1 cellular context compared by ENCODE assay signal in the genomic region with DNA sequence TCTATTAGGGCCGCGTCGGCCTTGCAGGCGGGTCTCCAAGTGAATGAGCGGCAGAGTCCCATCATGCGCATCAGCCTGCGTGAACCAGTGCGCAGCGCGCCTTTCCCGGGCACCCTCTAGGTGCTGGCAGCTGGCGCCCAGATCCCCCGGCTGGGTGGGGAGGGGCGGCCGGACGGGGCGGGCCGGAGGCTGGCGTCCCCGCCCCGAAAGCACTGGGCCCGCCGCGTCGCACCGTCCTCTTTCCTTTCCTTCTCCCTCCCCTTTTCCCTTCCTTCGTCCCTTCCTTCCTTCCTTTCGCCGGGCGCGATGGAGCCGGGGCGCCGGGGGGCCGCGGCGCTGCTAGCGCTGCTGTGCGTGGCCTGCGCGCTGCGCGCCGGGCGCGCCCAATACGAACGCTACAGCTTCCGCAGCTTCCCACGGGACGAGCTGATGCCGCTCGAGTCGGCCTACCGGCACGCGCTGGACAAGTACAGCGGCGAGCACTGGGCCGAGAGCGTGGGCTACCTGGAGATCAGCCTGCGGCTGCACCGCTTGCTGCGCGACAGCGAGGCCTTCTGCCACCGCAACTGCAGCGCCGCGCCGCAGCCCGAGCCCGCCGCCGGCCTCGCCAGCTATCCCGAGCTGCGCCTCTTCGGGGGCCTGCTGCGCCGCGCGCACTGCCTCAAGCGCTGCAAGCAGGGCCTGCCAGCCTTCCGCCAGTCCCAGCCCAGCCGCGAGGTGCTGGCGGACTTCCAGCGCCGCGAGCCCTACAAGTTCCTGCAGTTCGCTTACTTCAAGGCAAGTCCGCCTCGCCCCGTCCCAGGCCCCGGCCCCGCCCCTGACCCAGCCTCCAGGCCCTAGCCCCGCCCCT.
A peak's percentile ranks its signal among the peaks of the same experiment; 100 is the strongest.
TF ChIP-seq lines count a peak whose summit lies in the region.

A gene (plus strand): TSS at position 243 of the 850 bp plus-strand sequence. CDS start 64 bp downstream, at position 307.

TF ChIP-seq in K562, 482 proteins besides CTCF, POLR2A, EP300 and RAD21 (continued from another document and continues in another):
- TF ChIP-seq, protein P1, sequence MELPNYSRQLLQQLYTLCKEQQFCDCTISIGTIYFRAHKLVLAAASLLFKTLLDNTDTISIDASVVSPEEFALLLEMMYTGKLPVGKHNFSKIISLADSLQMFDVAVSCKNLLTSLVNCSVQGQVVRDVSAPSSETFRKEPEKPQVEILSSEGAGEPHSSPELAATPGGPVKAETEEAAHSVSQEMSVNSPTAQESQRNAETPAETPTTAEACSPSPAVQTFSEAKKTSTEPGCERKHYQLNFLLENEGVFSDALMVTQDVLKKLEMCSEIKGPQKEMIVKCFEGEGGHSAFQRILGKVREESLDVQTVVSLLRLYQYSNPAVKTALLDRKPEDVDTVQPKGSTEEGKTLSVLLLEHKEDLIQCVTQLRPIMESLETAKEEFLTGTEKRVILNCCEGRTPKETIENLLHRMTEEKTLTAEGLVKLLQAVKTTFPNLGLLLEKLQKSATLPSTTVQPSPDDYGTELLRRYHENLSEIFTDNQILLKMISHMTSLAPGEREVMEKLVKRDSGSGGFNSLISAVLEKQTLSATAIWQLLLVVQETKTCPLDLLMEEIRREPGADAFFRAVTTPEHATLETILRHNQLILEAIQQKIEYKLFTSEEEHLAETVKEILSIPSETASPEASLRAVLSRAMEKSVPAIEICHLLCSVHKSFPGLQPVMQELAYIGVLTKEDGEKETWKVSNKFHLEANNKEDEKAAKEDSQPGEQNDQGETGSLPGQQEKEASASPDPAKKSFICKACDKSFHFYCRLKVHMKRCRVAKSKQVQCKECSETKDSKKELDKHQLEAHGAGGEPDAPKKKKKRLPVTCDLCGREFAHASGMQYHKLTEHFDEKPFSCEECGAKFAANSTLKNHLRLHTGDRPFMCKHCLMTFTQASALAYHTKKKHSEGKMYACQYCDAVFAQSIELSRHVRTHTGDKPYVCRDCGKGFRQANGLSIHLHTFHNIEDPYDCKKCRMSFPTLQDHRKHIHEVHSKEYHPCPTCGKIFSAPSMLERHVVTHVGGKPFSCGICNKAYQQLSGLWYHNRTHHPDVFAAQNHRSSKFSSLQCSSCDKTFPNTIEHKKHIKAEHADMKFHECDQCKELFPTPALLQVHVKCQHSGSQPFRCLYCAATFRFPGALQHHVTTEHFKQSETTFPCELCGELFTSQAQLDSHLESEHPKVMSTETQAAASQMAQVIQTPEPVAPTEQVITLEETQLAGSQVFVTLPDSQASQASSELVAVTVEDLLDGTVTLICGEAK (IDR thresholded peaks at IDR 0.05): no peak; the same call in 1 of the 2 replicates
- TF ChIP-seq, protein P1 (CRISPR knock-in tag; IDR thresholded peaks at IDR 0.05): no peak; the same call in 1 of the 2 replicates
- TF ChIP-seq SIRT6 (IDR thresholded peaks at IDR 0.05; ENCODE audit: low read depth, low read length) (no peak), BRF1 (IDR thresholded peaks at IDR 0.05; ENCODE audit: borderline replicate concordance, extremely low read depth, insufficient read length) (no peak), SNIP1 (IDR thresholded peaks at IDR 0.05; ENCODE audit: low read depth) (peak; percentile 84), NFYB (IDR thresholded peaks at IDR 0.05; ENCODE audit: extremely low read depth, insufficient read length) (no peak), ZNF764 (CRISPR knock-in tag; IDR thresholded peaks at IDR 0.05; ENCODE audit: low read depth) (no peak), TEAD2 (tag; IDR thresholded peaks at IDR 0.05) (no peak), ZNF121 (CRISPR knock-in tag; conservative IDR thresholded peaks at IDR 0.05) (no peak), ZNF695 (CRISPR knock-in tag; IDR thresholded peaks at IDR 0.05) (0 out of 2 replicates have a peak, but pooled peaks have one; percentile 34), ZNF445 (CRISPR knock-in tag; IDR thresholded peaks at IDR 0.05; ENCODE audit: low read depth) (no peak), EP400 (IDR thresholded peaks at IDR 0.05) (no peak), ZSCAN29 (IDR thresholded peaks at IDR 0.05) (no peak)
- TF ChIP-seq, protein P2, sequence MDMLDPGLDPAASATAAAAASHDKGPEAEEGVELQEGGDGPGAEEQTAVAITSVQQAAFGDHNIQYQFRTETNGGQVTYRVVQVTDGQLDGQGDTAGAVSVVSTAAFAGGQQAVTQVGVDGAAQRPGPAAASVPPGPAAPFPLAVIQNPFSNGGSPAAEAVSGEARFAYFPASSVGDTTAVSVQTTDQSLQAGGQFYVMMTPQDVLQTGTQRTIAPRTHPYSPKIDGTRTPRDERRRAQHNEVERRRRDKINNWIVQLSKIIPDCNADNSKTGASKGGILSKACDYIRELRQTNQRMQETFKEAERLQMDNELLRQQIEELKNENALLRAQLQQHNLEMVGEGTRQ (CRISPR knock-in tag; IDR thresholded peaks at IDR 0.05): no peak
- TF ChIP-seq, protein P3, sequence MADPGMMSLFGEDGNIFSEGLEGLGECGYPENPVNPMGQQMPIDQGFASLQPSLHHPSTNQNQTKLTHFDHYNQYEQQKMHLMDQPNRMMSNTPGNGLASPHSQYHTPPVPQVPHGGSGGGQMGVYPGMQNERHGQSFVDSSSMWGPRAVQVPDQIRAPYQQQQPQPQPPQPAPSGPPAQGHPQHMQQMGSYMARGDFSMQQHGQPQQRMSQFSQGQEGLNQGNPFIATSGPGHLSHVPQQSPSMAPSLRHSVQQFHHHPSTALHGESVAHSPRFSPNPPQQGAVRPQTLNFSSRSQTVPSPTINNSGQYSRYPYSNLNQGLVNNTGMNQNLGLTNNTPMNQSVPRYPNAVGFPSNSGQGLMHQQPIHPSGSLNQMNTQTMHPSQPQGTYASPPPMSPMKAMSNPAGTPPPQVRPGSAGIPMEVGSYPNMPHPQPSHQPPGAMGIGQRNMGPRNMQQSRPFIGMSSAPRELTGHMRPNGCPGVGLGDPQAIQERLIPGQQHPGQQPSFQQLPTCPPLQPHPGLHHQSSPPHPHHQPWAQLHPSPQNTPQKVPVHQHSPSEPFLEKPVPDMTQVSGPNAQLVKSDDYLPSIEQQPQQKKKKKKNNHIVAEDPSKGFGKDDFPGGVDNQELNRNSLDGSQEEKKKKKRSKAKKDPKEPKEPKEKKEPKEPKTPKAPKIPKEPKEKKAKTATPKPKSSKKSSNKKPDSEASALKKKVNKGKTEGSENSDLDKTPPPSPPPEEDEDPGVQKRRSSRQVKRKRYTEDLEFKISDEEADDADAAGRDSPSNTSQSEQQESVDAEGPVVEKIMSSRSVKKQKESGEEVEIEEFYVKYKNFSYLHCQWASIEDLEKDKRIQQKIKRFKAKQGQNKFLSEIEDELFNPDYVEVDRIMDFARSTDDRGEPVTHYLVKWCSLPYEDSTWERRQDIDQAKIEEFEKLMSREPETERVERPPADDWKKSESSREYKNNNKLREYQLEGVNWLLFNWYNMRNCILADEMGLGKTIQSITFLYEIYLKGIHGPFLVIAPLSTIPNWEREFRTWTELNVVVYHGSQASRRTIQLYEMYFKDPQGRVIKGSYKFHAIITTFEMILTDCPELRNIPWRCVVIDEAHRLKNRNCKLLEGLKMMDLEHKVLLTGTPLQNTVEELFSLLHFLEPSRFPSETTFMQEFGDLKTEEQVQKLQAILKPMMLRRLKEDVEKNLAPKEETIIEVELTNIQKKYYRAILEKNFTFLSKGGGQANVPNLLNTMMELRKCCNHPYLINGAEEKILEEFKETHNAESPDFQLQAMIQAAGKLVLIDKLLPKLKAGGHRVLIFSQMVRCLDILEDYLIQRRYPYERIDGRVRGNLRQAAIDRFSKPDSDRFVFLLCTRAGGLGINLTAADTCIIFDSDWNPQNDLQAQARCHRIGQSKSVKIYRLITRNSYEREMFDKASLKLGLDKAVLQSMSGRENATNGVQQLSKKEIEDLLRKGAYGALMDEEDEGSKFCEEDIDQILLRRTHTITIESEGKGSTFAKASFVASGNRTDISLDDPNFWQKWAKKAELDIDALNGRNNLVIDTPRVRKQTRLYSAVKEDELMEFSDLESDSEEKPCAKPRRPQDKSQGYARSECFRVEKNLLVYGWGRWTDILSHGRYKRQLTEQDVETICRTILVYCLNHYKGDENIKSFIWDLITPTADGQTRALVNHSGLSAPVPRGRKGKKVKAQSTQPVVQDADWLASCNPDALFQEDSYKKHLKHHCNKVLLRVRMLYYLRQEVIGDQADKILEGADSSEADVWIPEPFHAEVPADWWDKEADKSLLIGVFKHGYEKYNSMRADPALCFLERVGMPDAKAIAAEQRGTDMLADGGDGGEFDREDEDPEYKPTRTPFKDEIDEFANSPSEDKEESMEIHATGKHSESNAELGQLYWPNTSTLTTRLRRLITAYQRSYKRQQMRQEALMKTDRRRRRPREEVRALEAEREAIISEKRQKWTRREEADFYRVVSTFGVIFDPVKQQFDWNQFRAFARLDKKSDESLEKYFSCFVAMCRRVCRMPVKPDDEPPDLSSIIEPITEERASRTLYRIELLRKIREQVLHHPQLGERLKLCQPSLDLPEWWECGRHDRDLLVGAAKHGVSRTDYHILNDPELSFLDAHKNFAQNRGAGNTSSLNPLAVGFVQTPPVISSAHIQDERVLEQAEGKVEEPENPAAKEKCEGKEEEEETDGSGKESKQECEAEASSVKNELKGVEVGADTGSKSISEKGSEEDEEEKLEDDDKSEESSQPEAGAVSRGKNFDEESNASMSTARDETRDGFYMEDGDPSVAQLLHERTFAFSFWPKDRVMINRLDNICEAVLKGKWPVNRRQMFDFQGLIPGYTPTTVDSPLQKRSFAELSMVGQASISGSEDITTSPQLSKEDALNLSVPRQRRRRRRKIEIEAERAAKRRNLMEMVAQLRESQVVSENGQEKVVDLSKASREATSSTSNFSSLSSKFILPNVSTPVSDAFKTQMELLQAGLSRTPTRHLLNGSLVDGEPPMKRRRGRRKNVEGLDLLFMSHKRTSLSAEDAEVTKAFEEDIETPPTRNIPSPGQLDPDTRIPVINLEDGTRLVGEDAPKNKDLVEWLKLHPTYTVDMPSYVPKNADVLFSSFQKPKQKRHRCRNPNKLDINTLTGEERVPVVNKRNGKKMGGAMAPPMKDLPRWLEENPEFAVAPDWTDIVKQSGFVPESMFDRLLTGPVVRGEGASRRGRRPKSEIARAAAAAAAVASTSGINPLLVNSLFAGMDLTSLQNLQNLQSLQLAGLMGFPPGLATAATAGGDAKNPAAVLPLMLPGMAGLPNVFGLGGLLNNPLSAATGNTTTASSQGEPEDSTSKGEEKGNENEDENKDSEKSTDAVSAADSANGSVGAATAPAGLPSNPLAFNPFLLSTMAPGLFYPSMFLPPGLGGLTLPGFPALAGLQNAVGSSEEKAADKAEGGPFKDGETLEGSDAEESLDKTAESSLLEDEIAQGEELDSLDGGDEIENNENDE (IDR thresholded peaks at IDR 0.05; ENCODE audit: low read depth, low read length): no peak
- TF ChIP-seq, protein P4, sequence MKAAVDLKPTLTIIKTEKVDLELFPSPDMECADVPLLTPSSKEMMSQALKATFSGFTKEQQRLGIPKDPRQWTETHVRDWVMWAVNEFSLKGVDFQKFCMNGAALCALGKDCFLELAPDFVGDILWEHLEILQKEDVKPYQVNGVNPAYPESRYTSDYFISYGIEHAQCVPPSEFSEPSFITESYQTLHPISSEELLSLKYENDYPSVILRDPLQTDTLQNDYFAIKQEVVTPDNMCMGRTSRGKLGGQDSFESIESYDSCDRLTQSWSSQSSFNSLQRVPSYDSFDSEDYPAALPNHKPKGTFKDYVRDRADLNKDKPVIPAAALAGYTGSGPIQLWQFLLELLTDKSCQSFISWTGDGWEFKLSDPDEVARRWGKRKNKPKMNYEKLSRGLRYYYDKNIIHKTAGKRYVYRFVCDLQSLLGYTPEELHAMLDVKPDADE (conservative IDR thresholded peaks at IDR 0.05; ENCODE audit: control insufficient read depth, low read depth, low read length): peak; percentile 63; the same call in 1 of the 2 replicates
- TF ChIP-seq, protein P5, sequence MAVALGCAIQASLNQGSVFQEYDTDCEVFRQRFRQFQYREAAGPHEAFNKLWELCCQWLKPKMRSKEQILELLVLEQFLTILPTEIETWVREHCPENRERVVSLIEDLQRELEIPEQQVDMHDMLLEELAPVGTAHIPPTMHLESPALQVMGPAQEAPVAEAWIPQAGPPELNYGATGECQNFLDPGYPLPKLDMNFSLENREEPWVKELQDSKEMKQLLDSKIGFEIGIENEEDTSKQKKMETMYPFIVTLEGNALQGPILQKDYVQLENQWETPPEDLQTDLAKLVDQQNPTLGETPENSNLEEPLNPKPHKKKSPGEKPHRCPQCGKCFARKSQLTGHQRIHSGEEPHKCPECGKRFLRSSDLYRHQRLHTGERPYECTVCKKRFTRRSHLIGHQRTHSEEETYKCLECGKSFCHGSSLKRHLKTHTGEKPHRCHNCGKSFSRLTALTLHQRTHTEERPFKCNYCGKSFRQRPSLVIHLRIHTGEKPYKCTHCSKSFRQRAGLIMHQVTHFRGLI (CRISPR knock-in tag; IDR thresholded peaks at IDR 0.05): 0 out of 2 replicates have a peak, but pooled peaks have one; percentile 43
- TF ChIP-seq, protein P6, sequence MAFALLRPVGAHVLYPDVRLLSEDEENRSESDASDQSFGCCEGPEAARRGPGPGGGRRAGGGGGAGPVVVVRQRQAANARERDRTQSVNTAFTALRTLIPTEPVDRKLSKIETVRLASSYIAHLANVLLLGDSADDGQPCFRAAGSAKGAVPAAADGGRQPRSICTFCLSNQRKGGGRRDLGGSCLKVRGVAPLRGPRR (CRISPR knock-in tag; IDR thresholded peaks at IDR 0.05): 0 out of 2 replicates have a peak, but pooled peaks have one; percentile 53
